In genomic region chr1:88800382-88801051, GRCh38 we compare ENCODE assay signal across 8 cellular contexts.
DNase-seq lines count a peak whose midpoint lies in the region; ATAC-seq and TF ChIP-seq lines count a peak whose summit lies in the region.

No MANE protein-coding gene starts in this region.

- H3K4me3 Mint-ChIP-seq in WTC11, result no peak overlapping the region

- H3K9me3 Mint-ChIP-seq in WTC11, result peaks cover 14% of the 10 kb centered on the region

- peaks cover 49% of the 10 kb centered on the region for H3K36me3 Mint-ChIP-seq in WTC11

- ATAC-seq in WTC11 (peak; percentile 46; the same call in 1 of the 2 replicates), psoas muscle (peak; percentile 34 to 67 (median 58)), GM21423 (IDR thresholded peaks at IDR 0.05; ENCODE audit: unreplicated experiment) (no peak), GM19467 (IDR thresholded peaks at IDR 0.05; ENCODE audit: unreplicated experiment) (no peak)

- H3K9me3 ChIP-seq in esophagus squamous epithelium (peaks cover 0 to 7% (median 6%) of the 10 kb centered on the region in 3 donors), psoas muscle (no peaks in the 10 kb centered on the region)

- H3K4me3 ChIP-seq in esophagus squamous epithelium, result no peak overlapping the region
- H3K4me3 ChIP-seq in psoas muscle, result no peak overlapping the region

- no peak overlapping the region for H3K27ac ChIP-seq in esophagus squamous epithelium
- no peak overlapping the region for H3K27ac ChIP-seq in psoas muscle

- TF ChIP-seq CTCF in AG09319 (IDR thresholded peaks at IDR 0.05; ENCODE audit: low read depth, low read length) (peak; percentile 31), WTC11 (IDR thresholded peaks at IDR 0.05) (peak; percentile 54; the same call in 1 of the 2 replicates), esophagus squamous epithelium (IDR thresholded peaks at IDR 0.05) (peak in 5 of 6 experiments; percentile 20 to 51 (median 41)), psoas muscle (IDR thresholded peaks at IDR 0.05) (peak; percentile 65)

- H3K4me1 Mint-ChIP-seq in WTC11, result peaks cover 5% of the 10 kb centered on the region; the same call in 1 of the 2 replicates

- no peak for TF ChIP-seq POLR2A in esophagus squamous epithelium (IDR thresholded peaks at IDR 0.05)

- H3K27me3 Mint-ChIP-seq in WTC11 (ENCODE audit: low read depth), result no peaks in the 10 kb centered on the region; the same call in 1 of the 2 replicates

- intact Hi-C loops in esophagus squamous epithelium (cut with DNase I), result no loop called here
- intact Hi-C loops in psoas muscle (cut with DNase I), result no loop called here

- CTCF ChIA-PET in WTC11 (lab: Charles Lee), result no interaction called here

- peaks cover 0 to 94% (median 0%) of the 10 kb centered on the region in 3 donors for H3K36me3 ChIP-seq in esophagus squamous epithelium
- peaks cover 0 to 57% of the 10 kb centered on the region in 2 donors for H3K36me3 ChIP-seq in psoas muscle (ENCODE audit: insufficient read depth in 1 of 2, low read depth in 1 of 2)

- DNase-seq in AG09319 (ENCODE audit: extremely low read depth, low read depth) (no peak), HCEC 1CT (peak; percentile 56), WTC11 (ENCODE audit: low spot score) (no peak), esophagus squamous epithelium (lab: John Stamatoyannopoulos, UW) (no peak), psoas muscle (no peak), NCI-H2107 (lab: John Stamatoyannopoulos, UW) (no peak)

- H3K4me1 ChIP-seq in esophagus squamous epithelium (no peaks in the 10 kb centered on the region), psoas muscle (no peaks in the 10 kb centered on the region)

- POLR2A ChIA-PET in WTC11 (lab: Charles Lee), result no interaction called here

- no peaks in the 10 kb centered on the region for H3K27me3 ChIP-seq in esophagus squamous epithelium
- H3K27me3 ChIP-seq in psoas muscle (ENCODE audit: insufficient read depth in 3 of 3, low read length in 2 of 3), result no peaks in the 10 kb centered on the region

- WGBS in esophagus squamous epithelium, 2 donors, result 82 to 84% methylated on average over 5 of the region's 5 CpGs
- 86 to 95% (median 92%) methylated on average over 5 of the region's 5 CpGs for WGBS in psoas muscle, 3 donors

- H3K27ac Mint-ChIP-seq in WTC11, result no peak overlapping the region

TF ChIP-seq in WTC11, 78 proteins besides CTCF, POLR2A, EP300 and RAD21:
- no peak for TF ChIP-seq ZNF423 (CRISPR knock-in tag; IDR thresholded peaks at IDR 0.05)
- no peak for TF ChIP-seq KAT7 (CRISPR knock-in tag; IDR thresholded peaks at IDR 0.05; ENCODE audit: borderline replicate concordance)
- no peak for TF ChIP-seq NR1H2 (CRISPR knock-in tag; IDR thresholded peaks at IDR 0.05)
- no peak for TF ChIP-seq GTF2I (CRISPR knock-in tag; conservative IDR thresholded peaks at IDR 0.05)
- TF ChIP-seq HMGA2 (CRISPR knock-in tag; IDR thresholded peaks at IDR 0.05), result no peak
- no peak for TF ChIP-seq USF2 (CRISPR knock-in tag; IDR thresholded peaks at IDR 0.05)
- no peak for TF ChIP-seq ZBTB21 (CRISPR knock-in tag; IDR thresholded peaks at IDR 0.05; ENCODE audit: borderline replicate concordance)
- no peak for TF ChIP-seq ELF4 (CRISPR knock-in tag; IDR thresholded peaks at IDR 0.05; ENCODE audit: low read depth)
- TF ChIP-seq E2F1 (CRISPR knock-in tag; IDR thresholded peaks at IDR 0.05), result no peak
- no peak for TF ChIP-seq MAX (CRISPR knock-in tag; IDR thresholded peaks at IDR 0.05)
- TF ChIP-seq MLX (CRISPR knock-in tag; IDR thresholded peaks at IDR 0.05), result no peak
- TF ChIP-seq ESRRA (CRISPR knock-in tag; IDR thresholded peaks at IDR 0.05; ENCODE audit: borderline replicate concordance), result no peak
- no peak for TF ChIP-seq FOXP1 (CRISPR knock-in tag; IDR thresholded peaks at IDR 0.05; ENCODE audit: borderline replicate concordance)
- TF ChIP-seq ERG (CRISPR knock-in tag; IDR thresholded peaks at IDR 0.05), result no peak
- no peak for TF ChIP-seq TP53 (CRISPR knock-in tag; IDR thresholded peaks at IDR 0.05)

Comparison
In these comparisons a context has a peak if more than half of its experiments do, and no peak if none do; other contexts are left out.
1. ATAC-seq: peak in WTC11 (single experiment) and psoas muscle (4 of 4); none in GM21423 (single experiment) and GM19467 (single experiment).
2. Peak in every context shown above with its lines, with median percentiles within 50 percentile points of each other: CTCF ChIP-seq.